Comparison of ENCODE assay signal across 1 cellular context in the genomic region with DNA sequence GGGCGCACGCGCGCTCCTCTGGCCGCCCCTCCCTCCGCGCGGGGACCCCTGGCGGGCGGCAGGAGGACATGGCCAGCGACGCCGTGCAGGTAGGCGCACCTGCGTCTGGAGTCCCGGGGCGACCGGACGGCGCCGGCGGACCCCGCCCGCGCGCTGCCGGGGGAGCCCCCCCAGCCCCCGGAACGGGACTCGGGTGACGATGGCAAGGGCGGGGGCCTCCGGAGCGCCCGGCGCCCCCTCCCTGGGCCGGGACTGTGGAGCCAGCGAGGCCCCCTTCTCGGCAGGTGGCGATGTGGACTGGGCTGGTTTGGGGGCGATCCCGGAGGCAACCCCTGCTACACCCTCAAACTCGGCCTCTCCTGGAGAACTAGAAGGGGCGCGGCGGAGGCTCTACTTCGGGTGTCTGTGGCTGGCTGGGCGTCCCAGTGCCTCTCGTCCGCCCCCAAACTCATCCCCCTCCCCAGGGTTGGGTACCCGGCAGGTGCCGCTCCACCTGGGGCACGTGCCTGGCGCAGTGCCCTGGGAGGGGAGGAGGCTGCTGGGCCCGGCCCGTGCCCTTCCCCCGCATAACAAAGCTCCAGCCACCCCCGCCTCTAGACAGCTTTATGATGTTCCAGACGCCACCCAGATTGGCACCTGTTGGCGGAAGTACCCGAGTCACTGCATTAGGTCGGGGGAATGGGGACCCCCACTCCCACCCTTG.
TF ChIP-seq lines count a peak whose summit lies in the region.

No MANE protein-coding gene starts in this region.

TF ChIP-seq in HEK293, 187 proteins besides CTCF, POLR2A, EP300 and RAD21 (continued from another document):
- TF ChIP-seq, protein P1, sequence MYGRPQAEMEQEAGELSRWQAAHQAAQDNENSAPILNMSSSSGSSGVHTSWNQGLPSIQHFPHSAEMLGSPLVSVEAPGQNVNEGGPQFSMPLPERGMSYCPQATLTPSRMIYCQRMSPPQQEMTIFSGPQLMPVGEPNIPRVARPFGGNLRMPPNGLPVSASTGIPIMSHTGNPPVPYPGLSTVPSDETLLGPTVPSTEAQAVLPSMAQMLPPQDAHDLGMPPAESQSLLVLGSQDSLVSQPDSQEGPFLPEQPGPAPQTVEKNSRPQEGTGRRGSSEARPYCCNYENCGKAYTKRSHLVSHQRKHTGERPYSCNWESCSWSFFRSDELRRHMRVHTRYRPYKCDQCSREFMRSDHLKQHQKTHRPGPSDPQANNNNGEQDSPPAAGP (tag by site-specific recombination; IDR thresholded peaks at IDR 0.05) = peak; percentile 86
- no peak for TF ChIP-seq HOXA7 (CRISPR knock-in tag; IDR thresholded peaks at IDR 0.05; ENCODE audit: borderline replicate concordance)
- no peak for TF ChIP-seq ZNF239 (tag by site-specific recombination; IDR thresholded peaks at IDR 0.05)
- no peak; the same call in 1 of the 2 replicates for TF ChIP-seq KLF8 (tag by site-specific recombination; IDR thresholded peaks at IDR 0.05)
- TF ChIP-seq ZFHX2 (tag by site-specific recombination; conservative IDR thresholded peaks at IDR 0.05) = peak; percentile 89
- TF ChIP-seq, protein P2, sequence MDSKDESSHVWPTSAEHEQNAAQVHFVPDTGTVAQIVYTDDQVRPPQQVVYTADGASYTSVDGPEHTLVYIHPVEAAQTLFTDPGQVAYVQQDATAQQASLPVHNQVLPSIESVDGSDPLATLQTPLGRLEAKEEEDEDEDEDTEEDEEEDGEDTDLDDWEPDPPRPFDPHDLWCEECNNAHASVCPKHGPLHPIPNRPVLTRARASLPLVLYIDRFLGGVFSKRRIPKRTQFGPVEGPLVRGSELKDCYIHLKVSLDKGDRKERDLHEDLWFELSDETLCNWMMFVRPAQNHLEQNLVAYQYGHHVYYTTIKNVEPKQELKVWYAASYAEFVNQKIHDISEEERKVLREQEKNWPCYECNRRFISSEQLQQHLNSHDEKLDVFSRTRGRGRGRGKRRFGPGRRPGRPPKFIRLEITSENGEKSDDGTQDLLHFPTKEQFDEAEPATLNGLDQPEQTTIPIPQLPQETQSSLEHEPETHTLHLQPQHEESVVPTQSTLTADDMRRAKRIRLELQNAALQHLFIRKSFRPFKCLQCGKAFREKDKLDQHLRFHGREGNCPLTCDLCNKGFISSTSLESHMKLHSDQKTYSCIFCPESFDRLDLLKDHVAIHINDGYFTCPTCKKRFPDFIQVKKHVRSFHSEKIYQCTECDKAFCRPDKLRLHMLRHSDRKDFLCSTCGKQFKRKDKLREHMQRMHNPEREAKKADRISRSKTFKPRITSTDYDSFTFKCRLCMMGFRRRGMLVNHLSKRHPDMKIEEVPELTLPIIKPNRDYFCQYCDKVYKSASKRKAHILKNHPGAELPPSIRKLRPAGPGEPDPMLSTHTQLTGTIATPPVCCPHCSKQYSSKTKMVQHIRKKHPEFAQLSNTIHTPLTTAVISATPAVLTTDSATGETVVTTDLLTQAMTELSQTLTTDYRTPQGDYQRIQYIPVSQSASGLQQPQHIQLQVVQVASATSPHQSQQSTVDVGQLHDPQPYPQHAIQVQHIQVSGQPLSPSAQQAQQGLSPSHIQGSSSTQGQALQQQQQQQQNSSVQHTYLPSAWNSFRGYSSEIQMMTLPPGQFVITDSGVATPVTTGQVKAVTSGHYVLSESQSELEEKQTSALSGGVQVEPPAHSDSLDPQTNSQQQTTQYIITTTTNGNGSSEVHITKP (tag by site-specific recombination; IDR thresholded peaks at IDR 0.05) = peak; percentile 94
- TF ChIP-seq KLF1 (tag by site-specific recombination; IDR thresholded peaks at IDR 0.05) = peak; percentile 93
- peak; percentile 72 for TF ChIP-seq ZNF335 (tag by site-specific recombination; conservative IDR thresholded peaks at IDR 0.05)
- TF ChIP-seq, protein P3, sequence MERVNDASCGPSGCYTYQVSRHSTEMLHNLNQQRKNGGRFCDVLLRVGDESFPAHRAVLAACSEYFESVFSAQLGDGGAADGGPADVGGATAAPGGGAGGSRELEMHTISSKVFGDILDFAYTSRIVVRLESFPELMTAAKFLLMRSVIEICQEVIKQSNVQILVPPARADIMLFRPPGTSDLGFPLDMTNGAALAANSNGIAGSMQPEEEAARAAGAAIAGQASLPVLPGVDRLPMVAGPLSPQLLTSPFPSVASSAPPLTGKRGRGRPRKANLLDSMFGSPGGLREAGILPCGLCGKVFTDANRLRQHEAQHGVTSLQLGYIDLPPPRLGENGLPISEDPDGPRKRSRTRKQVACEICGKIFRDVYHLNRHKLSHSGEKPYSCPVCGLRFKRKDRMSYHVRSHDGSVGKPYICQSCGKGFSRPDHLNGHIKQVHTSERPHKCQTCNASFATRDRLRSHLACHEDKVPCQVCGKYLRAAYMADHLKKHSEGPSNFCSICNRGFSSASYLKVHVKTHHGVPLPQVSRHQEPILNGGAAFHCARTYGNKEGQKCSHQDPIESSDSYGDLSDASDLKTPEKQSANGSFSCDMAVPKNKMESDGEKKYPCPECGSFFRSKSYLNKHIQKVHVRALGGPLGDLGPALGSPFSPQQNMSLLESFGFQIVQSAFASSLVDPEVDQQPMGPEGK (tag by site-specific recombination; IDR thresholded peaks at IDR 0.05) = peak; percentile 47; the same call in 1 of the 2 replicates
- TF ChIP-seq ZBTB7A (tag by site-specific recombination; IDR thresholded peaks at IDR 0.05; ENCODE audit: low read depth) = 0 out of 2 replicates have a peak, but pooled peaks have one; percentile 15
- TF ChIP-seq, protein P4, sequence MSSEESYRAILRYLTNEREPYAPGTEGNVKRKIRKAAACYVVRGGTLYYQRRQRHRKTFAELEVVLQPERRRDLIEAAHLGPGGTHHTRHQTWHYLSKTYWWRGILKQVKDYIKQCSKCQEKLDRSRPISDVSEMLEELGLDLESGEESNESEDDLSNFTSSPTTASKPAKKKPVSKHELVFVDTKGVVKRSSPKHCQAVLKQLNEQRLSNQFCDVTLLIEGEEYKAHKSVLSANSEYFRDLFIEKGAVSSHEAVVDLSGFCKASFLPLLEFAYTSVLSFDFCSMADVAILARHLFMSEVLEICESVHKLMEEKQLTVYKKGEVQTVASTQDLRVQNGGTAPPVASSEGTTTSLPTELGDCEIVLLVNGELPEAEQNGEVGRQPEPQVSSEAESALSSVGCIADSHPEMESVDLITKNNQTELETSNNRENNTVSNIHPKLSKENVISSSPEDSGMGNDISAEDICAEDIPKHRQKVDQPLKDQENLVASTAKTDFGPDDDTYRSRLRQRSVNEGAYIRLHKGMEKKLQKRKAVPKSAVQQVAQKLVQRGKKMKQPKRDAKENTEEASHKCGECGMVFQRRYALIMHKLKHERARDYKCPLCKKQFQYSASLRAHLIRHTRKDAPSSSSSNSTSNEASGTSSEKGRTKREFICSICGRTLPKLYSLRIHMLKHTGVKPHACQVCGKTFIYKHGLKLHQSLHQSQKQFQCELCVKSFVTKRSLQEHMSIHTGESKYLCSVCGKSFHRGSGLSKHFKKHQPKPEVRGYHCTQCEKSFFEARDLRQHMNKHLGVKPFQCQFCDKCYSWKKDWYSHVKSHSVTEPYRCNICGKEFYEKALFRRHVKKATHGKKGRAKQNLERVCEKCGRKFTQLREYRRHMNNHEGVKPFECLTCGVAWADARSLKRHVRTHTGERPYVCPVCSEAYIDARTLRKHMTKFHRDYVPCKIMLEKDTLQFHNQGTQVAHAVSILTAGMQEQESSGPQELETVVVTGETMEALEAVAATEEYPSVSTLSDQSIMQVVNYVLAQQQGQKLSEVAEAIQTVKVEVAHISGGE (tag by site-specific recombination; conservative IDR thresholded peaks at IDR 0.05; ENCODE audit: low read depth) = peak; percentile 57; the same call in 1 of the 2 replicates
- peak; percentile 92 for TF ChIP-seq HIC1 (tag by site-specific recombination; IDR thresholded peaks at IDR 0.05)
- peak; percentile 66; the same call in 1 of the 2 replicates for TF ChIP-seq ZFP69B (tag by site-specific recombination; IDR thresholded peaks at IDR 0.05)
- TF ChIP-seq IKZF3 (tag by site-specific recombination; IDR thresholded peaks at IDR 0.05) = no peak
- TF ChIP-seq ZBTB26 (tag by site-specific recombination; optimal IDR thresholded peaks at IDR 0.05) = peak; percentile 52
- peak; percentile 43; the same call in 1 of the 2 replicates for TF ChIP-seq GLIS2 (tag by site-specific recombination; IDR thresholded peaks at IDR 0.05)
- peak; percentile 59 for TF ChIP-seq ZBTB8A (tag by site-specific recombination; IDR thresholded peaks at IDR 0.05)
- TF ChIP-seq ZBTB10 (tag by site-specific recombination; IDR thresholded peaks at IDR 0.05) = peak; percentile 69; the same call in 1 of the 2 replicates
- TF ChIP-seq ZNF692 (tag by site-specific recombination; IDR thresholded peaks at IDR 0.05) = peak; percentile 69
- TF ChIP-seq, protein P5, sequence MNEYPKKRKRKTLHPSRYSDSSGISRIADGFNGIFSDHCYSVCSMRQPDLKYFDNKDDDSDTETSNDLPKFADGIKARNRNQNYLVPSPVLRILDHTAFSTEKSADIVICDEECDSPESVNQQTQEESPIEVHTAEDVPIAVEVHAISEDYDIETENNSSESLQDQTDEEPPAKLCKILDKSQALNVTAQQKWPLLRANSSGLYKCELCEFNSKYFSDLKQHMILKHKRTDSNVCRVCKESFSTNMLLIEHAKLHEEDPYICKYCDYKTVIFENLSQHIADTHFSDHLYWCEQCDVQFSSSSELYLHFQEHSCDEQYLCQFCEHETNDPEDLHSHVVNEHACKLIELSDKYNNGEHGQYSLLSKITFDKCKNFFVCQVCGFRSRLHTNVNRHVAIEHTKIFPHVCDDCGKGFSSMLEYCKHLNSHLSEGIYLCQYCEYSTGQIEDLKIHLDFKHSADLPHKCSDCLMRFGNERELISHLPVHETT (tag by site-specific recombination; IDR thresholded peaks at IDR 0.05) = no peak
- peak; percentile 78 for TF ChIP-seq ZNF398 (tag by site-specific recombination; IDR thresholded peaks at IDR 0.05)
- peak; percentile 82 for TF ChIP-seq EGR2 (tag by site-specific recombination; IDR thresholded peaks at IDR 0.05; ENCODE audit: low read depth)
- TF ChIP-seq ZNF169 (tag by site-specific recombination; IDR thresholded peaks at IDR 0.05) = no peak
- peak; percentile 32; the same call in 1 of the 2 replicates for TF ChIP-seq GLIS1 (tag by site-specific recombination; IDR thresholded peaks at IDR 0.05)
- TF ChIP-seq KLF9 (tag by site-specific recombination; IDR thresholded peaks at IDR 0.05; ENCODE audit: low read depth) = peak; percentile 31; the same call in 1 of the 2 replicates
- peak; percentile 85; the same call in 1 of the 2 replicates for TF ChIP-seq ZEB2 (tag by site-specific recombination; IDR thresholded peaks at IDR 0.05)
